In the genomic region with DNA sequence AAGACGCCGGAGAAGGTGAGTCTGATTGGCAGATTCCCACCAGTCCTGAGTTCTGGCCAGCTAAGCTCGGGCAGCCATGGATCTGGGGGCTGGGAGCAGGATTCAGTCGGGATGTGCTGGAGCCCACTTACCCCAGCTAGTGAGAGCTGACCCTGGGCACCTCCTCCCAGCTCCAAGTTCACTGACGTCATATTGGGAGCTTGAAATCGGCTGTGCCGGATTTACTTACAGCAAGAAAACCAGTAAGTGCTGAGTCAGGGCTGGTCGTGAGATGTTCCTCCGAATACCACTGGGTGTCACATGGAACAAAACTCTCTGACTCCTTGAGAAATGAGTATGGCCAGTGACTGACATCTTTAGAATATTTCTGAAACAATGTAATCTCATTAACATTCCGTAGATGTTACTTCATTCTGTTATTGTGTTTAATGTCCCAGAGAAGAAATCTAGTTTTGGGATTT, we compare ENCODE assay signal across 9 cellular contexts.
A peak's percentile ranks its signal among the peaks of the same experiment; 100 is the strongest.
DNase-seq lines count a peak whose midpoint lies in the region; ATAC-seq and TF ChIP-seq lines count a peak whose summit lies in the region.
"Had no signal": no experiment of that assay in that cellular context is flagged by ENCODE, and none has a peak within 500 bp of the region (broad histone marks: within the 10 kb centered on the region; RNA-seq: fewer than 3 reads in every experiment).

No MANE protein-coding gene starts in this region.

- ATAC-seq in aorta (ENCODE audit: low FRiP score) (peak; percentile 59), HG03097 (IDR thresholded peaks at IDR 0.05; ENCODE audit: low FRiP score, unreplicated experiment) (no peak)

- no peaks in the 10 kb centered on the region for H3K36me3 ChIP-seq in HUES64 (ENCODE audit: insufficient read depth, low read length)
- H3K36me3 ChIP-seq in kidney epithelial cell (ENCODE audit: control insufficient read depth, insufficient read depth, low read length): no peaks in the 10 kb centered on the region
- H3K36me3 ChIP-seq in aorta (ENCODE audit: control insufficient read depth in 1 of 2, insufficient read depth in 2 of 2, low read length in 1 of 2): no peaks in the 10 kb centered on the region
- H3K36me3 ChIP-seq: ascending aorta had no signal

- H3K9ac ChIP-seq in HUES64 (ENCODE audit: low read depth, low read length): no peak overlapping the region

- no peaks in the 10 kb centered on the region for H3K27me3 ChIP-seq in HUES64 (ENCODE audit: insufficient read depth, low read length)
- H3K27me3 ChIP-seq in kidney epithelial cell (ENCODE audit: control insufficient read depth, insufficient read depth, low read length): no peaks in the 10 kb centered on the region
- H3K27me3 ChIP-seq in aorta (ENCODE audit: control insufficient read depth in 1 of 2, insufficient read depth in 2 of 2, low read length in 1 of 2): no peaks in the 10 kb centered on the region
- H3K27me3 ChIP-seq: ascending aorta had no signal

- H3K4me1 ChIP-seq in HUES64 (ENCODE audit: insufficient read depth, low read length) (peaks cover 6% of the 10 kb centered on the region), aorta (ENCODE audit: control insufficient read depth in 1 of 2, insufficient read depth in 2 of 2, low read length in 2 of 2) (no peaks in the 10 kb centered on the region)
- H3K4me1 ChIP-seq: ascending aorta had no signal

- DNase-seq in AG08395 (ENCODE audit: low spot score) (peak; percentile 4), brain pericyte (ENCODE audit: low read depth, low spot score) (peak; percentile 76), kidney epithelial cell (ENCODE audit: low read depth) (peak; percentile 87), aorta (peak in 1 of 2 donors; percentile 66)
- no peak for DNase-seq in activated CD4-positive, alpha-beta T cell treated with anti-CD3 and anti-CD28 coated beads for 48 hours
- DNase-seq in activated naive CD4-positive, alpha-beta T cell (lab: John Stamatoyannopoulos, UW): no peak

- TF ChIP-seq CTCF in kidney epithelial cell (IDR thresholded peaks at IDR 0.05; ENCODE audit: insufficient read depth, low read length, poor library complexity, severe bottlenecking): peak; percentile 33

- WGBS in HUES64: 65% methylated on average over 10 of the region's 10 CpGs
- 26 to 33% methylated on average over 10 of the region's 10 CpGs for WGBS in aorta, 2 donors

- H3K9me3 ChIP-seq in HUES64 (ENCODE audit: insufficient read depth, low read depth, low read length) (no peaks in the 10 kb centered on the region), aorta (ENCODE audit: control insufficient read depth, low read length) (no peaks in the 10 kb centered on the region)
- H3K9me3 ChIP-seq: ascending aorta had no signal

- intact Hi-C loops in aorta (cut with DNase I): no loop called here

- H3K27ac ChIP-seq in HUES64 (ENCODE audit: low read depth, low read length) (peak overlapping the region; percentile 50), aorta (ENCODE audit: low read depth in 1 of 2, low read length in 2 of 2) (no peak overlapping the region)
- H3K27ac ChIP-seq: ascending aorta had no signal

- H3K4me3 ChIP-seq in HUES64 (ENCODE audit: low read length) (no peak overlapping the region), kidney epithelial cell (ENCODE audit: low read depth, low read length) (no peak overlapping the region), aorta (ENCODE audit: low read length in 2 of 2) (no peak overlapping the region)
- H3K4me3 ChIP-seq: ascending aorta had no signal

Comparison
In these comparisons a context has a peak if more than half of its experiments do, and no peak if none do; other contexts are left out.
1. DNase-seq: peak in AG08395 (single experiment), brain pericyte (single experiment) and kidney epithelial cell (single experiment); none in activated CD4-positive, alpha-beta T cell treated with anti-CD3 and anti-CD28 coated beads for 48 hours (single experiment) and activated naive CD4-positive, alpha-beta T cell (0 of 4).